In the genomic region with DNA sequence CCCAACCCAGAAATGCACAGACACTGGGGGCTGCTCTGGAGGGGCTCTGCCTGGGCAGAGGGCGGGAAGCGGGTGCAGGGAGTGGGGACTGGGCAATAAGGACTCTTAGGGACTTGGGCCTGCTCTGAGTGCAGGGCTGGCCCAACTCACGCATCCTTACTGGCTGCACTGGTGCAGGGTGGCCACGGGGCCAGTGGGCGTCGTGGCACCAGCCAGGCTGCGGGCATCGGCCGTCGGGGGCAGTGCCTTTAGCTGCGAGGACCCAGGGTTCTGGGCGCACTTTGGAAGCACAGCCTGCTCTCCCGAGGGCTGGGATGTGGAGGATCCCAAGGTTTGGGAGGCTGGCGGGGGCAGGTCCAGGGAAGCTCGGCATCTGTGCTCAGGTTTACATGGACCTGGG, we compare ENCODE assay signal across 19 cellular contexts. TPM values are rescaled to one million over a fixed set of nuclear protein-coding genes. Genes with fewer than 3 reads are reported as not detected.
A peak's percentile ranks its signal among the peaks of the same experiment; 100 is the strongest.
DNase-seq lines count a peak whose midpoint lies in the region; ATAC-seq and TF ChIP-seq lines count a peak whose summit lies in the region.
"Had no signal": no experiment of that assay in that cellular context is flagged by ENCODE, and none has a peak within 500 bp of the region (broad histone marks: within the 10 kb centered on the region; RNA-seq: fewer than 3 reads in every experiment).

No MANE protein-coding gene starts in this region.

- peak overlapping the region; percentile 97 for H3K27ac ChIP-seq in BLaER1

- intact Hi-C loops in activated CD4-positive, alpha-beta T cell treated with anti-CD3 and anti-CD28 coated beads, Interleukin-2, amount 10 ng/mL, durations not matched to agents 24 days and 14 days (cut with micrococcal nuclease): no loop called here
- intact Hi-C loops in left cardiac atrium (cut with DNase I): no loop called here

- POLR2A ChIA-PET in WTC11 (lab: Charles Lee): no interaction called here

- H3K9me3 Mint-ChIP-seq in activated CD4-positive, alpha-beta T cell treated with anti-CD3 and anti-CD28 coated beads, Interleukin-2, amount 10 ng/mL, durations not matched to agents 24 days and 14 days: no peaks in the 10 kb centered on the region
- H3K9me3 Mint-ChIP-seq in WTC11 (no peaks in the 10 kb centered on the region), nephron progenitor cell (no peaks in the 10 kb centered on the region)

- CTCF ChIA-PET in WTC11 (lab: Charles Lee): interaction anchor here (1.0 to 1.4 kb wide), 2 partner anchors 10 to 72 kb away, joined by 3 read pairs; no protein-coding TSS in a partner anchor

- ATAC-seq in WTC11: no peak
- ATAC-seq in left cardiac atrium: no peak
- ATAC-seq in HG03175 (IDR thresholded peaks at IDR 0.05; ENCODE audit: unreplicated experiment): no peak

- peak overlapping the region; percentile 32 for H3K27ac Mint-ChIP-seq in activated CD4-positive, alpha-beta T cell treated with anti-CD3 and anti-CD28 coated beads, Interleukin-2, amount 10 ng/mL, durations not matched to agents 24 days and 14 days
- H3K27ac Mint-ChIP-seq in WTC11 (peak overlapping the region; percentile 63; the same call in 1 of the 2 replicates), nephron progenitor cell (peak overlapping the region; percentile 48)

- H3K4me2 ChIP-seq in BLaER1: no peak overlapping the region

- no peaks in the 10 kb centered on the region for H3K36me3 ChIP-seq in BLaER1
- H3K36me3 ChIP-seq: BLaER1 treated with 17β-estradiol and CSF1 and Interleukin-3, amounts not matched to agents 10 nM and 100 nM had no signal

- no peaks in the 10 kb centered on the region for H3K9me3 ChIP-seq in BLaER1
- H3K9me3 ChIP-seq: BLaER1 treated with 17β-estradiol and CSF1 and Interleukin-3, amounts not matched to agents 10 nM and 100 nM had no signal

- H3K4me1 Mint-ChIP-seq in activated CD4-positive, alpha-beta T cell treated with anti-CD3 and anti-CD28 coated beads, Interleukin-2, amount 10 ng/mL, durations not matched to agents 24 days and 14 days: peaks cover 24% of the 10 kb centered on the region
- H3K4me1 Mint-ChIP-seq in WTC11 (peaks cover 6% of the 10 kb centered on the region; the same call in 1 of the 2 replicates), nephron progenitor cell (peaks cover 8% of the 10 kb centered on the region)

- H3K4me1 ChIP-seq in BLaER1: peaks cover 76% of the 10 kb centered on the region

- H3K9ac ChIP-seq in BLaER1: no peak overlapping the region

- H3K36me3 Mint-ChIP-seq in activated CD4-positive, alpha-beta T cell treated with anti-CD3 and anti-CD28 coated beads, Interleukin-2, amount 10 ng/mL, durations not matched to agents 24 days and 14 days (ENCODE audit: low read depth): no peaks in the 10 kb centered on the region
- H3K36me3 Mint-ChIP-seq in WTC11: no peaks in the 10 kb centered on the region
- H3K36me3 Mint-ChIP-seq in nephron progenitor cell (ENCODE audit: low read depth): no peaks in the 10 kb centered on the region

- TF ChIP-seq CTCF in WTC11 (IDR thresholded peaks at IDR 0.05) (no peak), nephron progenitor cell (IDR thresholded peaks at IDR 0.05) (no peak)

- no peak overlapping the region for H3K4me3 Mint-ChIP-seq in activated CD4-positive, alpha-beta T cell treated with anti-CD3 and anti-CD28 coated beads, Interleukin-2, amount 10 ng/mL, durations not matched to agents 24 days and 14 days
- H3K4me3 Mint-ChIP-seq in WTC11 (no peak overlapping the region), nephron progenitor cell (no peak overlapping the region)

- no peak for DNase-seq in activated CD4-positive, alpha-beta T cell treated with anti-CD3 and anti-CD28 coated beads, Interleukin-2, amount 10 ng/mL, durations not matched to agents 24 days and 14 days
- no peak for DNase-seq in activated CD4-positive, alpha-beta T cell treated with anti-CD3 and anti-CD28 coated beads, Interleukin-2, amount 50 U/mL, for 48 hours
- DNase-seq in WTC11 (ENCODE audit: low spot score): no peak
- DNase-seq in nephron progenitor cell: no peak
- no peak for DNase-seq in stimulated activated naive CD4-positive, alpha-beta T cell treated with Interleukin-2 at 50 U/mL for 16 hours (lab: John Stamatoyannopoulos, UW)
- no peak for DNase-seq in left cardiac atrium
- DNase-seq: GDM1, H7, Kasumi-1, MM.1S, NCI-H1092 treated with DMSO at 0.1 percent for 48 hours, NCI-H2081 treated with DMSO at 0.1 percent for 48 hours, NCI-H524, SHP77 had no signal

- H4K20me1 ChIP-seq in BLaER1: no peaks in the 10 kb centered on the region

- no peak overlapping the region for H3K4me3 ChIP-seq in BLaER1
- H3K4me3 ChIP-seq: BLaER1 treated with 17β-estradiol and CSF1 and Interleukin-3, amounts not matched to agents 10 nM and 100 nM had no signal

- H3K27me3 ChIP-seq in BLaER1: peaks cover 5% of the 10 kb centered on the region; the same call in 1 of the 2 replicates

- H3K27me3 Mint-ChIP-seq in activated CD4-positive, alpha-beta T cell treated with anti-CD3 and anti-CD28 coated beads, Interleukin-2, amount 10 ng/mL, durations not matched to agents 24 days and 14 days: no peaks in the 10 kb centered on the region
- H3K27me3 Mint-ChIP-seq in WTC11 (ENCODE audit: low read depth) (no peaks in the 10 kb centered on the region; the same call in 1 of the 2 replicates), nephron progenitor cell (ENCODE audit: low read depth, poor library complexity) (peaks cover 12% of the 10 kb centered on the region)

TF ChIP-seq in WTC11, 78 proteins besides CTCF, POLR2A, EP300 and RAD21:
- TF ChIP-seq, protein P1, sequence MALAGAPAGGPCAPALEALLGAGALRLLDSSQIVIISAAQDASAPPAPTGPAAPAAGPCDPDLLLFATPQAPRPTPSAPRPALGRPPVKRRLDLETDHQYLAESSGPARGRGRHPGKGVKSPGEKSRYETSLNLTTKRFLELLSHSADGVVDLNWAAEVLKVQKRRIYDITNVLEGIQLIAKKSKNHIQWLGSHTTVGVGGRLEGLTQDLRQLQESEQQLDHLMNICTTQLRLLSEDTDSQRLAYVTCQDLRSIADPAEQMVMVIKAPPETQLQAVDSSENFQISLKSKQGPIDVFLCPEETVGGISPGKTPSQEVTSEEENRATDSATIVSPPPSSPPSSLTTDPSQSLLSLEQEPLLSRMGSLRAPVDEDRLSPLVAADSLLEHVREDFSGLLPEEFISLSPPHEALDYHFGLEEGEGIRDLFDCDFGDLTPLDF (CRISPR knock-in tag; IDR thresholded peaks at IDR 0.05): no peak
- TF ChIP-seq ETV6 (CRISPR knock-in tag; IDR thresholded peaks at IDR 0.05) (no peak), TEAD1 (CRISPR knock-in tag; IDR thresholded peaks at IDR 0.05) (no peak), ZNF138 (CRISPR knock-in tag; conservative IDR thresholded peaks at IDR 0.05) (no peak), ATF1 (CRISPR knock-in tag; IDR thresholded peaks at IDR 0.05) (no peak), IRF2 (CRISPR knock-in tag; IDR thresholded peaks at IDR 0.05; ENCODE audit: borderline replicate concordance, low read depth) (no peak)
- TF ChIP-seq, protein P2, sequence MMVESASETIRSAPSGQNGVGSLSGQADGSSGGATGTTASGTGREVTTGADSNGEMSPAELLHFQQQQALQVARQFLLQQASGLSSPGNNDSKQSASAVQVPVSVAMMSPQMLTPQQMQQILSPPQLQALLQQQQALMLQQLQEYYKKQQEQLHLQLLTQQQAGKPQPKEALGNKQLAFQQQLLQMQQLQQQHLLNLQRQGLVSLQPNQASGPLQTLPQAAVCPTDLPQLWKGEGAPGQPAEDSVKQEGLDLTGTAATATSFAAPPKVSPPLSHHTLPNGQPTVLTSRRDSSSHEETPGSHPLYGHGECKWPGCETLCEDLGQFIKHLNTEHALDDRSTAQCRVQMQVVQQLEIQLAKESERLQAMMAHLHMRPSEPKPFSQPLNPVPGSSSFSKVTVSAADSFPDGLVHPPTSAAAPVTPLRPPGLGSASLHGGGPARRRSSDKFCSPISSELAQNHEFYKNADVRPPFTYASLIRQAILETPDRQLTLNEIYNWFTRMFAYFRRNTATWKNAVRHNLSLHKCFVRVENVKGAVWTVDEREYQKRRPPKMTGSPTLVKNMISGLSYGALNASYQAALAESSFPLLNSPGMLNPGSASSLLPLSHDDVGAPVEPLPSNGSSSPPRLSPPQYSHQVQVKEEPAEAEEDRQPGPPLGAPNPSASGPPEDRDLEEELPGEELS (CRISPR knock-in tag; IDR thresholded peaks at IDR 0.05): no peak
- TF ChIP-seq, protein P3, sequence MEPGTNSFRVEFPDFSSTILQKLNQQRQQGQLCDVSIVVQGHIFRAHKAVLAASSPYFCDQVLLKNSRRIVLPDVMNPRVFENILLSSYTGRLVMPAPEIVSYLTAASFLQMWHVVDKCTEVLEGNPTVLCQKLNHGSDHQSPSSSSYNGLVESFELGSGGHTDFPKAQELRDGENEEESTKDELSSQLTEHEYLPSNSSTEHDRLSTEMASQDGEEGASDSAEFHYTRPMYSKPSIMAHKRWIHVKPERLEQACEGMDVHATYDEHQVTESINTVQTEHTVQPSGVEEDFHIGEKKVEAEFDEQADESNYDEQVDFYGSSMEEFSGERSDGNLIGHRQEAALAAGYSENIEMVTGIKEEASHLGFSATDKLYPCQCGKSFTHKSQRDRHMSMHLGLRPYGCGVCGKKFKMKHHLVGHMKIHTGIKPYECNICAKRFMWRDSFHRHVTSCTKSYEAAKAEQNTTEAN (CRISPR knock-in tag; IDR thresholded peaks at IDR 0.05): no peak

RNA-seq across cellular contexts. Expression of a gene that starts 27.1 kb away (rescaled TPM):
- not detected in 2 replicates for total RNA-seq in activated CD4-positive, alpha-beta T cell treated with anti-CD3 and anti-CD28 coated beads, Interleukin-2, amount 10 ng/mL, durations not matched to agents 24 days and 14 days
- 0.78 to 1.1 TPM (median 1.1 TPM) in 3 replicates for total RNA-seq in WTC11 (2021)
- not detected for total RNA-seq in left cardiac atrium
- total RNA-seq: A172, H7, OCI-LY7 had no signal

RNA-seq across cellular contexts. Expression of a gene that starts 30.7 kb away (rescaled TPM):
- total RNA-seq in activated CD4-positive, alpha-beta T cell treated with anti-CD3 and anti-CD28 coated beads, Interleukin-2, amount 10 ng/mL, durations not matched to agents 24 days and 14 days: 24.5 and 28.0 TPM in 2 replicates
- total RNA-seq in WTC11 (2021): 13.9 to 17.8 TPM (median 14.0 TPM) in 3 replicates
- total RNA-seq in left cardiac atrium: 1 to 10 TPM; 5.3 to 6.1 TPM

RNA-seq across cellular contexts. Expression of a gene that starts 59.8 kb away (rescaled TPM):
- 250 and 254 TPM in 2 replicates for total RNA-seq in activated CD4-positive, alpha-beta T cell treated with anti-CD3 and anti-CD28 coated beads, Interleukin-2, amount 10 ng/mL, durations not matched to agents 24 days and 14 days
- total RNA-seq in WTC11 (2021): 0.83 to 1.2 TPM (median 1.1 TPM) in 3 replicates
- under 1 TPM in 1 of 2 donors, not detected in 1; 0.44 TPM for total RNA-seq in left cardiac atrium
- total RNA-seq: A172, H7, OCI-LY7 had no signal

Comparison
In these comparisons a context has a peak if more than half of its experiments do, and no peak if none do; other contexts are left out.
1. RNA of a gene that starts 59.8 kb away (total RNA-seq): 250 to 254 TPM in activated CD4-positive, alpha-beta T cell treated with anti-CD3 and anti-CD28 coated beads, Interleukin-2, amount 10 ng/mL, durations not matched to agents 24 days and 14 days; 0.83 to 1.2 TPM in WTC11 and 0.44 TPM in left cardiac atrium; every median in the first group is over 100 times any median in the second.
2. Peak in every context shown above with its lines, with median percentiles within 50 percentile points of each other: H3K27ac Mint-ChIP-seq.